1 cellular context compared by ENCODE assay signal in the genomic region with DNA sequence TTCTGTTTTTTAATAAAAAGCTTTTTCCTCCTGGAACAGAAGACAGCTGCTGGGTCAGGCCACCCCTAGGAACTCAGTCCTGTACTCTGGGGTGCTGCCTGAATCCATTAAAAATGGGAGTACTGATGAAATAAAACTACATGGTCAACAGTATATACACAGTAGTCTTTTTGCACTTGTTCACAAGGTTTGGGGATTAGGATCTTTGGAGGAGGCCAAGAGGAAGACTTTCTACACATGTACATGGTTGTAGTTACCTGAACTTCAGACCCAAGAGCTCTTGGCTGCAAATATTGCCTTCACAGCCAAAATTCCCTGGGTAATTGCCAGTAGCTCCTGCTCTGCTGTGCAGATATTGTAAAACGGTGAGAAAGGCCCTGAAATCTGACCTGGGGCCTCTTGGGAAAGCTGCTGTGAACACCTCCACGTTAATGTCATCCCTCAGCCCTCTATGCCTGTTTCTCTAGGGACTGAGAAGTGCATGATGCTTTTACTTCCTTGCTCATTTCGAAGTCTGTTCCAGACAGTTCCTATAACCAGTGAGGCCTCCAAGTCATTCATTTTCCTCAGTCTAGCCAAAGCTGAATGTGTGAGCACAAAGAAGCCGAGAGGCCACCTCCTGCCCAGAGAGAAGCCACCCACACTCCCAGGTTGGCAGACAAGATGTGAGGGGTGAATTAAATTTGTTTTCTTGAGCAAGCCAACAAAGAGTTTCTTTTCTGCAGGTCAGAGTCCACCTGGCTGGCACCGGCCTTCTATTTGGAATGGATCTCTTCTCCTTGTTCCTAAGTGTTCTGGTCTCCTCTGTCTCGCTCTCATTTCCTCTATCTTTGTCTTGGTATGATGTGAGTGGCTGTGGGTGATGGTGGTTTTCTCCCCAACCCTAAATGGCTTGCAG.
TF ChIP-seq lines count a peak whose summit lies in the region.

No MANE protein-coding gene starts in this region.

TF ChIP-seq in HepG2, 621 proteins besides CTCF, POLR2A, EP300 and RAD21 (continued from another document and continues in another):
- TF ChIP-seq ZNF558 (CRISPR knock-in tag; IDR thresholded peaks at IDR 0.05; ENCODE audit: borderline replicate concordance) (no peak), ZNF776 (CRISPR knock-in tag; IDR thresholded peaks at IDR 0.05) (no peak), SIN3B (IDR thresholded peaks at IDR 0.05; ENCODE audit: low read length) (no peak), ZNF75D (CRISPR knock-in tag; IDR thresholded peaks at IDR 0.05; ENCODE audit: borderline replicate concordance) (no peak), ZNF772 (CRISPR knock-in tag; IDR thresholded peaks at IDR 0.05) (no peak), MAF1 (CRISPR knock-in tag; IDR thresholded peaks at IDR 0.05; ENCODE audit: borderline replicate concordance) (no peak), LCORL (IDR thresholded peaks at IDR 0.05) (no peak), LCORL (CRISPR knock-in tag; IDR thresholded peaks at IDR 0.05) (peak; percentile 81), KDM1A (CRISPR knock-in tag; IDR thresholded peaks at IDR 0.05) (no peak), HOXA7 (CRISPR knock-in tag; IDR thresholded peaks at IDR 0.05) (no peak), SP2 (CRISPR knock-in tag; IDR thresholded peaks at IDR 0.05) (no peak), SRF (IDR thresholded peaks at IDR 0.05; ENCODE audit: low read depth, low read length) (no peak), RXRA (CRISPR knock-in tag; IDR thresholded peaks at IDR 0.05) (no peak), ZKSCAN5 (CRISPR knock-in tag; IDR thresholded peaks at IDR 0.05) (no peak), ZFAT (CRISPR knock-in tag; conservative IDR thresholded peaks at IDR 0.05) (no peak), PHB2 (IDR thresholded peaks at IDR 0.05; ENCODE audit: partially characterized antibody) (no peak), ZNF615 (CRISPR knock-in tag; IDR thresholded peaks at IDR 0.05; ENCODE audit: borderline replicate concordance) (0 out of 2 replicates have a peak, but pooled peaks have one; percentile 64), ZFP1 (CRISPR knock-in tag; IDR thresholded peaks at IDR 0.05) (no peak), ZNF10 (CRISPR knock-in tag; IDR thresholded peaks at IDR 0.05; ENCODE audit: borderline replicate concordance, low read depth) (no peak), CBFB (CRISPR knock-in tag; IDR thresholded peaks at IDR 0.05) (no peak), RFXAP (CRISPR knock-in tag; IDR thresholded peaks at IDR 0.05; ENCODE audit: borderline replicate concordance) (no peak; the same call in 1 of the 2 replicates), ZSCAN12 (CRISPR knock-in tag; IDR thresholded peaks at IDR 0.05) (no peak), ZNF510 (CRISPR knock-in tag; IDR thresholded peaks at IDR 0.05; ENCODE audit: low read depth) (peak; percentile 61; the same call in 1 of the 2 replicates), ZNF251 (CRISPR knock-in tag; IDR thresholded peaks at IDR 0.05) (no peak), MIXL1 (CRISPR knock-in tag; IDR thresholded peaks at IDR 0.05) (peak; percentile 24; the same call in 1 of the 2 replicates)
- TF ChIP-seq, protein P1, sequence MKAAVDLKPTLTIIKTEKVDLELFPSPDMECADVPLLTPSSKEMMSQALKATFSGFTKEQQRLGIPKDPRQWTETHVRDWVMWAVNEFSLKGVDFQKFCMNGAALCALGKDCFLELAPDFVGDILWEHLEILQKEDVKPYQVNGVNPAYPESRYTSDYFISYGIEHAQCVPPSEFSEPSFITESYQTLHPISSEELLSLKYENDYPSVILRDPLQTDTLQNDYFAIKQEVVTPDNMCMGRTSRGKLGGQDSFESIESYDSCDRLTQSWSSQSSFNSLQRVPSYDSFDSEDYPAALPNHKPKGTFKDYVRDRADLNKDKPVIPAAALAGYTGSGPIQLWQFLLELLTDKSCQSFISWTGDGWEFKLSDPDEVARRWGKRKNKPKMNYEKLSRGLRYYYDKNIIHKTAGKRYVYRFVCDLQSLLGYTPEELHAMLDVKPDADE (CRISPR knock-in tag; IDR thresholded peaks at IDR 0.05), result no peak
- TF ChIP-seq, protein P2, sequence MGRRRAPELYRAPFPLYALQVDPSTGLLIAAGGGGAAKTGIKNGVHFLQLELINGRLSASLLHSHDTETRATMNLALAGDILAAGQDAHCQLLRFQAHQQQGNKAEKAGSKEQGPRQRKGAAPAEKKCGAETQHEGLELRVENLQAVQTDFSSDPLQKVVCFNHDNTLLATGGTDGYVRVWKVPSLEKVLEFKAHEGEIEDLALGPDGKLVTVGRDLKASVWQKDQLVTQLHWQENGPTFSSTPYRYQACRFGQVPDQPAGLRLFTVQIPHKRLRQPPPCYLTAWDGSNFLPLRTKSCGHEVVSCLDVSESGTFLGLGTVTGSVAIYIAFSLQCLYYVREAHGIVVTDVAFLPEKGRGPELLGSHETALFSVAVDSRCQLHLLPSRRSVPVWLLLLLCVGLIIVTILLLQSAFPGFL (CRISPR knock-in tag; IDR thresholded peaks at IDR 0.05), result no peak
- TF ChIP-seq, protein P3, sequence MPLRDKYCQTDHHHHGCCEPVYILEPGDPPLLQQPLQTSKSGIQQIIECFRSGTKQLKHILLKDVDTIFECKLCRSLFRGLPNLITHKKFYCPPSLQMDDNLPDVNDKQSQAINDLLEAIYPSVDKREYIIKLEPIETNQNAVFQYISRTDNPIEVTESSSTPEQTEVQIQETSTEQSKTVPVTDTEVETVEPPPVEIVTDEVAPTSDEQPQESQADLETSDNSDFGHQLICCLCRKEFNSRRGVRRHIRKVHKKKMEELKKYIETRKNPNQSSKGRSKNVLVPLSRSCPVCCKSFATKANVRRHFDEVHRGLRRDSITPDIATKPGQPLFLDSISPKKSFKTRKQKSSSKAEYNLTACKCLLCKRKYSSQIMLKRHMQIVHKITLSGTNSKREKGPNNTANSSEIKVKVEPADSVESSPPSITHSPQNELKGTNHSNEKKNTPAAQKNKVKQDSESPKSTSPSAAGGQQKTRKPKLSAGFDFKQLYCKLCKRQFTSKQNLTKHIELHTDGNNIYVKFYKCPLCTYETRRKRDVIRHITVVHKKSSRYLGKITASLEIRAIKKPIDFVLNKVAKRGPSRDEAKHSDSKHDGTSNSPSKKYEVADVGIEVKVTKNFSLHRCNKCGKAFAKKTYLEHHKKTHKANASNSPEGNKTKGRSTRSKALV (CRISPR knock-in tag; IDR thresholded peaks at IDR 0.05), result no peak
- TF ChIP-seq, protein P4, sequence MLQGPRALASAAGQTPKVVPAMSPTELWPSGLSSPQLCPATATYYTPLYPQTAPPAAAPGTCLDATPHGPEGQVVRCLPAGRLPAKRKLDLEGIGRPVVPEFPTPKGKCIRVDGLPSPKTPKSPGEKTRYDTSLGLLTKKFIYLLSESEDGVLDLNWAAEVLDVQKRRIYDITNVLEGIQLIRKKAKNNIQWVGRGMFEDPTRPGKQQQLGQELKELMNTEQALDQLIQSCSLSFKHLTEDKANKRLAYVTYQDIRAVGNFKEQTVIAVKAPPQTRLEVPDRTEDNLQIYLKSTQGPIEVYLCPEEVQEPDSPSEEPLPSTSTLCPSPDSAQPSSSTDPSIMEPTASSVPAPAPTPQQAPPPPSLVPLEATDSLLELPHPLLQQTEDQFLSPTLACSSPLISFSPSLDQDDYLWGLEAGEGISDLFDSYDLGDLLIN (CRISPR knock-in tag; IDR thresholded peaks at IDR 0.05; ENCODE audit: borderline replicate concordance), result no peak
- TF ChIP-seq, protein P5, sequence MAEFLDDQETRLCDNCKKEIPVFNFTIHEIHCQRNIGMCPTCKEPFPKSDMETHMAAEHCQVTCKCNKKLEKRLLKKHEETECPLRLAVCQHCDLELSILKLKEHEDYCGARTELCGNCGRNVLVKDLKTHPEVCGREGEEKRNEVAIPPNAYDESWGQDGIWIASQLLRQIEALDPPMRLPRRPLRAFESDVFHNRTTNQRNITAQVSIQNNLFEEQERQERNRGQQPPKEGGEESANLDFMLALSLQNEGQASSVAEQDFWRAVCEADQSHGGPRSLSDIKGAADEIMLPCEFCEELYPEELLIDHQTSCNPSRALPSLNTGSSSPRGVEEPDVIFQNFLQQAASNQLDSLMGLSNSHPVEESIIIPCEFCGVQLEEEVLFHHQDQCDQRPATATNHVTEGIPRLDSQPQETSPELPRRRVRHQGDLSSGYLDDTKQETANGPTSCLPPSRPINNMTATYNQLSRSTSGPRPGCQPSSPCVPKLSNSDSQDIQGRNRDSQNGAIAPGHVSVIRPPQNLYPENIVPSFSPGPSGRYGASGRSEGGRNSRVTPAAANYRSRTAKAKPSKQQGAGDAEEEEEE (CRISPR knock-in tag; IDR thresholded peaks at IDR 0.05; ENCODE audit: borderline replicate concordance), result no peak
- TF ChIP-seq, protein P6, sequence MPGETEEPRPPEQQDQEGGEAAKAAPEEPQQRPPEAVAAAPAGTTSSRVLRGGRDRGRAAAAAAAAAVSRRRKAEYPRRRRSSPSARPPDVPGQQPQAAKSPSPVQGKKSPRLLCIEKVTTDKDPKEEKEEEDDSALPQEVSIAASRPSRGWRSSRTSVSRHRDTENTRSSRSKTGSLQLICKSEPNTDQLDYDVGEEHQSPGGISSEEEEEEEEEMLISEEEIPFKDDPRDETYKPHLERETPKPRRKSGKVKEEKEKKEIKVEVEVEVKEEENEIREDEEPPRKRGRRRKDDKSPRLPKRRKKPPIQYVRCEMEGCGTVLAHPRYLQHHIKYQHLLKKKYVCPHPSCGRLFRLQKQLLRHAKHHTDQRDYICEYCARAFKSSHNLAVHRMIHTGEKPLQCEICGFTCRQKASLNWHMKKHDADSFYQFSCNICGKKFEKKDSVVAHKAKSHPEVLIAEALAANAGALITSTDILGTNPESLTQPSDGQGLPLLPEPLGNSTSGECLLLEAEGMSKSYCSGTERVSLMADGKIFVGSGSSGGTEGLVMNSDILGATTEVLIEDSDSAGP (CRISPR knock-in tag; IDR thresholded peaks at IDR 0.05; ENCODE audit: borderline replicate concordance), result no peak
- TF ChIP-seq, protein P7, sequence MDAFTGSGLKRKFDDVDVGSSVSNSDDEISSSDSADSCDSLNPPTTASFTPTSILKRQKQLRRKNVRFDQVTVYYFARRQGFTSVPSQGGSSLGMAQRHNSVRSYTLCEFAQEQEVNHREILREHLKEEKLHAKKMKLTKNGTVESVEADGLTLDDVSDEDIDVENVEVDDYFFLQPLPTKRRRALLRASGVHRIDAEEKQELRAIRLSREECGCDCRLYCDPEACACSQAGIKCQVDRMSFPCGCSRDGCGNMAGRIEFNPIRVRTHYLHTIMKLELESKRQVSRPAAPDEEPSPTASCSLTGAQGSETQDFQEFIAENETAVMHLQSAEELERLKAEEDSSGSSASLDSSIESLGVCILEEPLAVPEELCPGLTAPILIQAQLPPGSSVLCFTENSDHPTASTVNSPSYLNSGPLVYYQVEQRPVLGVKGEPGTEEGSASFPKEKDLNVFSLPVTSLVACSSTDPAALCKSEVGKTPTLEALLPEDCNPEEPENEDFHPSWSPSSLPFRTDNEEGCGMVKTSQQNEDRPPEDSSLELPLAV (CRISPR knock-in tag; conservative IDR thresholded peaks at IDR 0.05; ENCODE audit: low read depth), result no peak
- TF ChIP-seq, protein P8, sequence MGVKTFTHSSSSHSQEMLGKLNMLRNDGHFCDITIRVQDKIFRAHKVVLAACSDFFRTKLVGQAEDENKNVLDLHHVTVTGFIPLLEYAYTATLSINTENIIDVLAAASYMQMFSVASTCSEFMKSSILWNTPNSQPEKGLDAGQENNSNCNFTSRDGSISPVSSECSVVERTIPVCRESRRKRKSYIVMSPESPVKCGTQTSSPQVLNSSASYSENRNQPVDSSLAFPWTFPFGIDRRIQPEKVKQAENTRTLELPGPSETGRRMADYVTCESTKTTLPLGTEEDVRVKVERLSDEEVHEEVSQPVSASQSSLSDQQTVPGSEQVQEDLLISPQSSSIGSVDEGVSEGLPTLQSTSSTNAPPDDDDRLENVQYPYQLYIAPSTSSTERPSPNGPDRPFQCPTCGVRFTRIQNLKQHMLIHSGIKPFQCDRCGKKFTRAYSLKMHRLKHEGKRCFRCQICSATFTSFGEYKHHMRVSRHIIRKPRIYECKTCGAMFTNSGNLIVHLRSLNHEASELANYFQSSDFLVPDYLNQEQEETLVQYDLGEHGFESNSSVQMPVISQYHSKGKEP (CRISPR knock-in tag; IDR thresholded peaks at IDR 0.05), result no peak
- TF ChIP-seq, protein P9, sequence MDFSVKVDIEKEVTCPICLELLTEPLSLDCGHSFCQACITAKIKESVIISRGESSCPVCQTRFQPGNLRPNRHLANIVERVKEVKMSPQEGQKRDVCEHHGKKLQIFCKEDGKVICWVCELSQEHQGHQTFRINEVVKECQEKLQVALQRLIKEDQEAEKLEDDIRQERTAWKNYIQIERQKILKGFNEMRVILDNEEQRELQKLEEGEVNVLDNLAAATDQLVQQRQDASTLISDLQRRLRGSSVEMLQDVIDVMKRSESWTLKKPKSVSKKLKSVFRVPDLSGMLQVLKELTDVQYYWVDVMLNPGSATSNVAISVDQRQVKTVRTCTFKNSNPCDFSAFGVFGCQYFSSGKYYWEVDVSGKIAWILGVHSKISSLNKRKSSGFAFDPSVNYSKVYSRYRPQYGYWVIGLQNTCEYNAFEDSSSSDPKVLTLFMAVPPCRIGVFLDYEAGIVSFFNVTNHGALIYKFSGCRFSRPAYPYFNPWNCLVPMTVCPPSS (IDR thresholded peaks at IDR 0.05), result no peak
- TF ChIP-seq, protein P10, sequence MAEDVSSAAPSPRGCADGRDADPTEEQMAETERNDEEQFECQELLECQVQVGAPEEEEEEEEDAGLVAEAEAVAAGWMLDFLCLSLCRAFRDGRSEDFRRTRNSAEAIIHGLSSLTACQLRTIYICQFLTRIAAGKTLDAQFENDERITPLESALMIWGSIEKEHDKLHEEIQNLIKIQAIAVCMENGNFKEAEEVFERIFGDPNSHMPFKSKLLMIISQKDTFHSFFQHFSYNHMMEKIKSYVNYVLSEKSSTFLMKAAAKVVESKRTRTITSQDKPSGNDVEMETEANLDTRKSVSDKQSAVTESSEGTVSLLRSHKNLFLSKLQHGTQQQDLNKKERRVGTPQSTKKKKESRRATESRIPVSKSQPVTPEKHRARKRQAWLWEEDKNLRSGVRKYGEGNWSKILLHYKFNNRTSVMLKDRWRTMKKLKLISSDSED (CRISPR knock-in tag; IDR thresholded peaks at IDR 0.05), result no peak
- TF ChIP-seq, protein P11, sequence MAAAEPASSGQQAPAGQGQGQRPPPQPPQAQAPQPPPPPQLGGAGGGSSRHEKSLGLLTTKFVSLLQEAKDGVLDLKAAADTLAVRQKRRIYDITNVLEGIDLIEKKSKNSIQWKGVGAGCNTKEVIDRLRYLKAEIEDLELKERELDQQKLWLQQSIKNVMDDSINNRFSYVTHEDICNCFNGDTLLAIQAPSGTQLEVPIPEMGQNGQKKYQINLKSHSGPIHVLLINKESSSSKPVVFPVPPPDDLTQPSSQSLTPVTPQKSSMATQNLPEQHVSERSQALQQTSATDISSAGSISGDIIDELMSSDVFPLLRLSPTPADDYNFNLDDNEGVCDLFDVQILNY (CRISPR knock-in tag; conservative IDR thresholded peaks at IDR 0.05), result no peak
